Comparison of ENCODE assay signal across 15 cellular contexts in the genomic region with DNA sequence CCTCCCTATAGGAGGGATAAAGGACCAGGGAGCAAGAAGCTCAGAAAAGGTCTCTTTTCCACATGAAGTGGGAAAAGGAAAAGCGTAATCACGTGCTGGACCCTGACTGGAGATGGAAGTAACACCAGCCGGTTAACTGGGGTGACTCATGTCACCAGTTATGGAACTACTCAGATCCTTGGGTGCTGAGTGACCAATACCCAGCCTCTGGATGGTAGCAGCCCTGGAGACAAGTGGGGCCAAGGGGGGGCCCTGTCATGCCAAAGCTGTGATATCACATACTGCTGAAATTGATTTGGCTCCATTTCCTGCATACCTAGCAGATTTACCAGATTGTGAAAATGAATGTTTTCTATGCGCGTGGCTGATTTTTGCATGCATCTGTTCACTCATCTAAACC.
DNase-seq lines count a peak whose midpoint lies in the region; ATAC-seq and TF ChIP-seq lines count a peak whose summit lies in the region.
"Had no signal": no experiment of that assay in that cellular context is flagged by ENCODE, and none has a peak within 500 bp of the region (broad histone marks: within the 10 kb centered on the region; RNA-seq: fewer than 3 reads in every experiment).

No MANE protein-coding gene starts in this region.

- CTCF ChIA-PET in PC-3 (lab: Charles Lee) = no interaction called here
- CTCF ChIA-PET in T-cell (lab: Charles Lee) = no interaction called here

- H3K4me3 Mint-ChIP-seq in T-cell = no peak overlapping the region
- H3K4me3 Mint-ChIP-seq: CD8-positive, alpha-beta memory T cell had no signal

- BruUV-seq in PC-3 (replicated peaks; lab: Mats Ljungman, UMichigan) = no TSS peak

- no peaks in the 10 kb centered on the region for H3K9me2 ChIP-seq in PC-3 (replicated peaks; ENCODE audit: low read length)

- no peaks in the 10 kb centered on the region for H3K36me3 ChIP-seq in PC-3 (ENCODE audit: low read depth, low read length)
- H3K36me3 ChIP-seq in parathyroid adenoma (ENCODE audit: control insufficient read depth, insufficient read depth, low read length) = no peaks in the 10 kb centered on the region
- H3K36me3 ChIP-seq: thoracic aorta had no signal

- H3K4me2 ChIP-seq in PC-3 (ENCODE audit: low read length) = no peak overlapping the region
- peak overlapping the region; percentile 58 for H3K4me2 ChIP-seq in parathyroid adenoma (ENCODE audit: low read length)

- ATAC-seq in PC-3 (peak; percentile 70), GM18498 (IDR thresholded peaks at IDR 0.05; ENCODE audit: unreplicated experiment) (no peak), T-cell (replicated peaks in 1 of 4) (no peak)
- ATAC-seq: HepG2 had no signal

- intact Hi-C loops in PC-3 (cut with micrococcal nuclease) = no loop called here

- H3K27ac Mint-ChIP-seq in T-cell = no peak overlapping the region
- H3K27ac Mint-ChIP-seq: CD8-positive, alpha-beta memory T cell had no signal

- H3K36me3 Mint-ChIP-seq in T-cell = no peaks in the 10 kb centered on the region

- DNase-seq in GM03348 (ENCODE audit: low spot score) (peak; percentile 27), PC-3 (peak; percentile 35), dedifferentiated amniotic fluid mesenchymal stem cell (ENCODE audit: extremely low spot score) (peak; percentile 33), GM13976 (ENCODE audit: low spot score) (no peak), NK-92 (lab: John Stamatoyannopoulos, UW; ENCODE audit: unreplicated experiment) (no peak), T-cell (no peak)
- DNase-seq: activated CD4-positive, alpha-beta T cell treated with anti-CD3 and anti-CD28 coated beads, Interleukin-2, amount 50 U/mL, for 1 hour; activated gamma-delta T cell treated with Interleukin-2 at 50 U/mL for 16 hours; CD8-positive, alpha-beta memory T cell; cerebellar nuclear complex; NCI-H774 had no signal

- H3K27ac ChIP-seq in PC-3 (ENCODE audit: low read length) (no peak overlapping the region), parathyroid adenoma (no peak overlapping the region)
- H3K27ac ChIP-seq: thoracic aorta had no signal

- H2AFZ ChIP-seq in PC-3 (ENCODE audit: low read length) (no peak overlapping the region), parathyroid adenoma (no peak overlapping the region)

- H3K27me3 Mint-ChIP-seq in T-cell = no peaks in the 10 kb centered on the region

- H3K4me1 Mint-ChIP-seq in T-cell = peaks cover 10 to 12% (median 11%) of the 10 kb centered on the region in 3 donors

- no peak overlapping the region for H3K4me3 ChIP-seq in PC-3 (ENCODE audit: low read length)
- no peak overlapping the region for H3K4me3 ChIP-seq in parathyroid adenoma (ENCODE audit: low read depth, low read length)
- H3K4me3 ChIP-seq: thoracic aorta had no signal

- H3K4me1 ChIP-seq in PC-3 (ENCODE audit: insufficient read depth, low read length) = no peaks in the 10 kb centered on the region
- peaks cover 3% of the 10 kb centered on the region for H3K4me1 ChIP-seq in parathyroid adenoma

- no peaks in the 10 kb centered on the region for H4K20me1 ChIP-seq in PC-3 (ENCODE audit: low read length)

- POLR2A ChIA-PET in PC-3 (lab: Charles Lee; ENCODE audit: unreplicated experiment) (no interaction called here), T-cell (lab: Charles Lee) (no interaction called here)

- no peaks in the 10 kb centered on the region for H3K9me3 ChIP-seq in PC-3 (ENCODE audit: low read length)
- H3K9me3 ChIP-seq in parathyroid adenoma (ENCODE audit: control insufficient read depth, low read length) = no peaks in the 10 kb centered on the region
- H3K9me3 ChIP-seq: thoracic aorta had no signal

- no peak for TF ChIP-seq CTCF in PC-3 (conservative IDR thresholded peaks at IDR 0.05; ENCODE audit: low read depth, low read length)
- TF ChIP-seq CTCF in parathyroid adenoma (IDR thresholded peaks at IDR 0.05) = no peak
- no peak for TF ChIP-seq CTCF in GM13976 (IDR thresholded peaks at IDR 0.05; ENCODE audit: borderline replicate concordance, control extremely low read depth, extremely low read depth, insufficient read depth, missing control alignments)

- no peaks in the 10 kb centered on the region for H3K9me3 Mint-ChIP-seq in T-cell
- H3K9me3 Mint-ChIP-seq: CD8-positive, alpha-beta memory T cell had no signal

- no peaks in the 10 kb centered on the region for H3K27me3 ChIP-seq in PC-3 (ENCODE audit: low read length)
- H3K27me3 ChIP-seq in parathyroid adenoma (ENCODE audit: control insufficient read depth, insufficient read depth, low read length) = no peaks in the 10 kb centered on the region

- H3K79me2 ChIP-seq in PC-3 (ENCODE audit: low read length) = no peaks in the 10 kb centered on the region
- no peaks in the 10 kb centered on the region for H3K79me2 ChIP-seq in parathyroid adenoma

- H3K9ac ChIP-seq in PC-3 (ENCODE audit: low read length) (no peak overlapping the region), parathyroid adenoma (no peak overlapping the region)

- in situ Hi-C loops in GM13976 (cut with MboI; ENCODE audit: low sequenced_read_pairs, unreplicated experiment) = no loop called here

- no peaks in the 10 kb centered on the region for H3F3A ChIP-seq in PC-3 (ENCODE audit: low read length, unreplicated experiment)

Comparison
In these comparisons a context has a peak if more than half of its experiments do, and no peak if none do; other contexts are left out.
1. DNase-seq: peak in GM03348 (single experiment), PC-3 (single experiment) and dedifferentiated amniotic fluid mesenchymal stem cell (single experiment); none in GM13976 (single experiment), NK-92 (single experiment) and T-cell (0 of 34).